In the genomic region with DNA sequence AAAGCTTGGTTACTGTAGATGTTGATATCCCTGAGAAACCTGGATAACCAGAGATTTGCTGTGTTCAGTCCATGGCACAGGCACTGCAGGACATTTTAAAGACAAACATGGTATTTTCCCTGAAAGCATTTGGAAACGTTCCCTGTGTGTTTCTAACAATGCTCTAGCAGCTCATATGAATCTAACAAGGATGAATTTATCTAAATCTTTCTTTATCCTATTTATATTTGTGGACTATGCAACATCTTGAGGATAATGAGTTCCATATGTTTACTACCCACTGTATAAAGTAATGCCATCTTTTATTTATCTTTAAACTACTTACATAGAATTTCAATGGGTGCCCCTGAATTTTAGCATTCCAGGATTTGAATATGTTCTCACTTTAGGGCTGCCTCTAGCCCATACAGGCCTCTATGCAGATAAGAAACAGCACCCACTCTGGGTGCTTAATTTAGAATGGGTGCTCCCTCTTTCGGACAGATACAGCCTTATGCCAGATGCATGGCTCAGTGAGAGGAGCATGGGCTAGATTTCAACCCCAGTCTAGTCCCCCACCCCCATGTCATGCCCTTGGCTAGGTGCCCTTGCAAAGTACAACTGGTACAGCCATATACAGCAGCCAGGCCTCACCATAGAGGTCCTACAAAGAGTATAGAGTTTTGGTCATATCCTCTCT, we compare ENCODE assay signal across 15 cellular contexts.
"Had no signal": no experiment of that assay in that cellular context is flagged by ENCODE, and none has a peak within 500 bp of the region (broad histone marks: within the 10 kb centered on the region; RNA-seq: fewer than 3 reads in every experiment).

No MANE protein-coding gene starts in this region.

- ATAC-seq: left colon; naive thymus-derived CD8-positive, alpha-beta T cell; stimulated activated naive B cell treated with anti-CD40 and anti-IgM and Interleukin-4, amounts not matched to agents 10 μg/mL and 1 μg/mL and 100 μg/mL, for 72 hours had no signal

- H3K27ac Mint-ChIP-seq: activated naive CD8-positive, alpha-beta T cell; naive thymus-derived CD8-positive, alpha-beta T cell had no signal

- H3K4me2 ChIP-seq: smooth muscle cell had no signal

- DNase-seq: activated CD4-positive, alpha-beta T cell treated with anti-CD3 and anti-CD28 coated beads, Interleukin-2, amount 50 U/mL, for 4 hours; activated CD4-positive, CD25-positive, alpha-beta regulatory T cell treated with anti-CD3 and anti-CD28 coated beads, Interleukin-2, amount 50 U/mL, for 72 hours; activated effector memory CD4-positive, alpha-beta T cell treated with Interleukin-2 at 50 U/mL for 16 hours; activated T-cell treated with anti-CD3 and anti-CD28 coated beads, Interleukin-2, amount 50 U/mL, for 1 hour; left colon; mammary epithelial cell; naive thymus-derived CD8-positive, alpha-beta T cell; posterior cingulate gyrus; stimulated activated naive B cell treated with anti-CD40 and anti-IgM and Interleukin-4, amounts not matched to agents 10 μg/mL and 1 μg/mL and 100 μg/mL, for 72 hours had no signal

- H3K27me3 ChIP-seq: breast epithelium, neutrophil, tibial nerve, vagina had no signal

- H3K27ac ChIP-seq: breast epithelium, neutrophil, tibial nerve, vagina had no signal

- H3K9me3 Mint-ChIP-seq: naive thymus-derived CD8-positive, alpha-beta T cell had no signal

- H3K4me1 ChIP-seq: breast epithelium, vagina had no signal

- H3K9me3 ChIP-seq: breast epithelium, neutrophil, tibial nerve, vagina had no signal

- H3K4me3 ChIP-seq: breast epithelium, smooth muscle cell, tibial nerve, vagina had no signal

- H3K36me3 ChIP-seq: breast epithelium, neutrophil, tibial nerve, vagina had no signal
